ENCODE assay signal across 8 cellular contexts in the genomic region with DNA sequence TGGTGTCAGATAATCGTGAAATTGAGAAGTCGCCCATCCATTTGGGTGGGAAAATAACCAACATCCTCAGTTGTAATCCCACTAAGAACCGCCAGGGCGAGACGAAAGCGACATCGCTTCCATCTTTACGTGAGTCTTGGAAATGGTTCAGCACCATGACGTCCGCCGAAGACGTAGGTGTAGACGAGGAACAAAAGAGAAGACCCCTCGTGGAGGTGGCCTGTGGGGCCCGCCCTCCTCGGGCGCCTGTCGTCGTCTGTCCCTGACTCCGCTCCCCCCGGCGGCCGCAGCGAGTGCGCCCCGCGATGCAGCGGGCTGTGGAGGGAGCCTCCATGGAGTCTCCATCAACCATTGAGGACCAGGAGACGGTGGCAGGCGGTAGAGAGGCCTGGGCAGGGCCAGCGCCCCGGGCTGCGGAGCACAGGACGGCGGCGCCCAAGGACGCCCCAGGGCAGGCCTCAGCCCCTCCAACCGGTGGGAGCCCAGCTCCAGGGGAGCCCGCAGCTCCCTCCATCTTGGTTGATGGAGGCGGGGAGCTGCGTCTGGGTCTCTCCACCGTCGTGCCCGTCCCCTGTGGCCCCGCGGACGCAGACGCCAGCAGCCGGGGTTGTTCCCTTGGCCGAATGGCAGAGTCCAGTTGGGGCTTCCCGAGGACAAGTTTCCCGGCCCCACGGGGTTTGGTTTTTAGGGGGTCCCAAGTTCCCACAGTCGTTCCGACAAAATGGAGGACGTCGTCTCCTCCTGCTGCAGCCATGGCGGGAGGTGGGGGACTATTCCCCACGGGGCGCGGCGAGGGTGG. TPM values are rescaled to one million over a fixed set of nuclear protein-coding genes. Genes with fewer than 3 reads are reported as not detected.
DNase-seq lines count a peak whose midpoint lies in the region; ATAC-seq lines count a peak whose summit lies in the region.

No MANE protein-coding gene starts in this region.

- H3K36me3 Mint-ChIP-seq in activated naive CD4-positive, alpha-beta T cell treated with anti-CD3 and anti-CD28 coated beads, Interleukin-2, amount 10 ng/mL, durations not matched to agents 7 days and 5 days = peaks cover 12% of the 10 kb centered on the region

- H3K27me3 Mint-ChIP-seq in activated naive CD4-positive, alpha-beta T cell treated with anti-CD3 and anti-CD28 coated beads, Interleukin-2, amount 10 ng/mL, durations not matched to agents 7 days and 5 days = peaks cover 4% of the 10 kb centered on the region

- H3K9me3 Mint-ChIP-seq in activated naive CD4-positive, alpha-beta T cell treated with anti-CD3 and anti-CD28 coated beads, Interleukin-2, amount 10 ng/mL, durations not matched to agents 7 days and 5 days = no peaks in the 10 kb centered on the region

- peak overlapping the region; percentile 75 for H3K4me3 Mint-ChIP-seq in activated naive CD4-positive, alpha-beta T cell treated with anti-CD3 and anti-CD28 coated beads, Interleukin-2, amount 10 ng/mL, durations not matched to agents 7 days and 5 days

- peak overlapping the region; percentile 94 for H3K27ac Mint-ChIP-seq in activated naive CD4-positive, alpha-beta T cell treated with anti-CD3 and anti-CD28 coated beads, Interleukin-2, amount 10 ng/mL, durations not matched to agents 7 days and 5 days

- CTCF ChIA-PET in activated naive CD4-positive, alpha-beta T cell treated with anti-CD3 and anti-CD28 coated beads, Interleukin-2, amount 10 ng/mL, durations not matched to agents 7 days and 5 days (lab: Charles Lee) = interaction anchor here (0.9 kb wide), 1 partner anchor 94 kb away, joined by 3 read pairs; a partner anchor contains a TSS

- ATAC-seq in GM21367 (IDR thresholded peaks at IDR 0.05; ENCODE audit: unreplicated experiment) = peak; percentile 26

- DNase-seq in COLO668 (lab: John Stamatoyannopoulos, UW; ENCODE audit: unreplicated experiment) = peak; percentile 92
- DNase-seq in KG1 (lab: John Stamatoyannopoulos, UW) = peak; percentile 67
- peak; percentile 69 to 78 for DNase-seq in SHP77 (lab: John Stamatoyannopoulos, UW)
- peak; percentile 84 for DNase-seq in activated naive CD4-positive, alpha-beta T cell treated with anti-CD3 and anti-CD28 coated beads, Interleukin-2, amount 10 ng/mL, durations not matched to agents 7 days and 5 days
- peak; percentile 13 for DNase-seq in glomerular visceral epithelial cell (ENCODE audit: extremely low spot score)
- peak; percentile 68 for DNase-seq in occipital lobe (lab: John Stamatoyannopoulos, UW)
- peak; percentile 89 for DNase-seq in superior temporal gyrus (ENCODE audit: extremely low spot score)

- H3K4me1 Mint-ChIP-seq in activated naive CD4-positive, alpha-beta T cell treated with anti-CD3 and anti-CD28 coated beads, Interleukin-2, amount 10 ng/mL, durations not matched to agents 7 days and 5 days = peaks cover 32% of the 10 kb centered on the region

RNA-seq across cellular contexts. Expression of a gene that starts 1.0 kb away (rescaled TPM):
- total RNA-seq in occipital lobe = 224 TPM

Comparison
In these comparisons a context has a peak if more than half of its experiments do, and no peak if none do; other contexts are left out.
1. Peak in every context shown above with its lines: DNase-seq and ATAC-seq.
2. DNase-seq: peak in every context shown above with its lines; median percentile 92 in COLO668; 89 in superior temporal gyrus; 84 in activated naive CD4-positive, alpha-beta T cell treated with anti-CD3 and anti-CD28 coated beads, Interleukin-2, amount 10 ng/mL, durations not matched to agents 7 days and 5 days; 74 in SHP77; 68 in occipital lobe; 67 in KG1; 13 in glomerular visceral epithelial cell.